22 cellular contexts compared by ENCODE assay signal in genomic region chr1:14494931-14495330, GRCh38.
"Had no signal": no experiment of that assay in that cellular context is flagged by ENCODE, and none has a peak within 500 bp of the region (broad histone marks: within the 10 kb centered on the region; RNA-seq: fewer than 3 reads in every experiment).

No MANE protein-coding gene starts in this region.

- DNase-seq: KBM-7, MV-4-11, NCI-H1048, NCI-H1105, NCI-H1417, NCI-H1436 treated with DMSO at 0.1 percent for 48 hours, NCI-H1694 treated with DMSO at 0.1 percent for 48 hours, NCI-H1930, NCI-H2081, NCI-H2107, NCI-H226, NCI-H446, NCI-H510A, NCI-H524 treated with DMSO at 0.1 percent for 48 hours, NCI-H69, NCI-H774, PC-3, SHP77 treated with DMSO at 0.1 percent for 48 hours, SJCRH30 had no signal

- H3K4me1 ChIP-seq: SJCRH30 had no signal

- ATAC-seq: Panc1, PC-3, Right ventricle myocardium inferior had no signal

- H3K27me3 ChIP-seq: SJCRH30 had no signal

- H3K36me3 ChIP-seq: SJCRH30 had no signal

- H3K4me3 ChIP-seq: SJCRH30 had no signal

- H3K27ac ChIP-seq: SJCRH30, SK-N-MC had no signal

- H3K9me3 ChIP-seq: SJCRH30 had no signal
